Comparison of ENCODE assay signal across 15 cellular contexts in genomic region chr7:46908770-46909169, GRCh38.
DNase-seq lines count a peak whose midpoint lies in the region; TF ChIP-seq lines count a peak whose summit lies in the region.
"Had no signal": no experiment of that assay in that cellular context is flagged by ENCODE, and none has a peak within 500 bp of the region (broad histone marks: within the 10 kb centered on the region; RNA-seq: fewer than 3 reads in every experiment).

No MANE protein-coding gene starts in this region.

- no peaks in the 10 kb centered on the region for H4K20me1 ChIP-seq in mammary epithelial cell (ENCODE audit: insufficient read depth, low read length)
- H4K20me1 ChIP-seq: BLaER1 treated with 17β-estradiol and CSF1 and Interleukin-3, amounts not matched to agents 10 nM and 100 nM had no signal

- H3K9me3 ChIP-seq in mammary epithelial cell (replicated peaks; ENCODE audit: insufficient read depth, low read length) = no peaks in the 10 kb centered on the region
- H3K9me3 ChIP-seq: BLaER1 treated with 17β-estradiol and CSF1 and Interleukin-3, amounts not matched to agents 10 nM and 100 nM had no signal

- peaks cover 24% of the 10 kb centered on the region for H3K4me1 ChIP-seq in mammary epithelial cell (ENCODE audit: insufficient read depth, low read length)
- H3K4me1 ChIP-seq: parathyroid adenoma had no signal

- no peaks in the 10 kb centered on the region for H3K27me3 ChIP-seq in mammary epithelial cell (ENCODE audit: insufficient read depth, low read length)
- H3K27me3 ChIP-seq: BLaER1 treated with 17β-estradiol and CSF1 and Interleukin-3, amounts not matched to agents 10 nM and 100 nM had no signal

- peak overlapping the region; percentile 73 for H3K4me2 ChIP-seq in mammary epithelial cell (ENCODE audit: insufficient read depth, low read depth, low read length)
- H3K4me2 ChIP-seq: BLaER1 treated with 17β-estradiol and CSF1 and Interleukin-3, amounts not matched to agents 10 nM and 100 nM had no signal

- POLR2A ChIA-PET in HEK293T (lab: Yijun Ruan, JAX) = interaction anchor here (0.9 kb wide), 1 partner anchor 10 kb away, joined by 3 read pairs; no protein-coding TSS in a partner anchor

- intact Hi-C loops in mammary epithelial cell (cut with micrococcal nuclease) = loop anchor here (2.0 kb wide), 1 partner anchor 22 kb away; no protein-coding TSS in a partner anchor

- dilution Hi-C loops in mammary epithelial cell (cut with HindIII; ENCODE audit: low sequenced_read_pairs) = no loop called here

- DNase-seq in AG10803 (ENCODE audit: low read depth) = peak; percentile 93
- peak; percentile 69 for DNase-seq in LoVo (ENCODE audit: low spot score)
- peak; percentile 64 for DNase-seq in mammary epithelial cell
- peak; percentile 77 for DNase-seq in kidney glomerular epithelial cell (lab: John Stamatoyannopoulos, UW)
- DNase-seq in medulla oblongata (ENCODE audit: extremely low spot score) = no peak
- DNase-seq in T-helper 1 cell = no peak
- DNase-seq in HEK293T (ENCODE audit: extremely low spot score) = no peak
- DNase-seq in HuH-7 (ENCODE audit: low spot score) = no peak
- DNase-seq: left cardiac atrium, NCI-H1417, NCI-H748 treated with DMSO at 0.1 percent for 48 hours, substantia nigra, T-helper 17 cell had no signal

- no peak overlapping the region for H3K4me3 ChIP-seq in AG10803 (ENCODE audit: low read length)
- no peak overlapping the region for H3K4me3 ChIP-seq in mammary epithelial cell (replicated peaks in 1 of 3; ENCODE audit: insufficient read depth in 1 of 3, low read depth in 2 of 3, low read length in 3 of 3)
- H3K4me3 ChIP-seq: BLaER1 treated with 17β-estradiol and CSF1 and Interleukin-3, amounts not matched to agents 10 nM and 100 nM had no signal

- no peak for TF ChIP-seq CTCF in AG10803 (conservative IDR thresholded peaks at IDR 0.05; ENCODE audit: low read length)
- TF ChIP-seq CTCF in mammary epithelial cell (conservative IDR thresholded peaks at IDR 0.05 in 1 of 2, IDR thresholded peaks at IDR 0.05 in 1 of 2; ENCODE audit: extremely low read depth in 1 of 2, insufficient read depth in 1 of 2, low read depth in 1 of 2, low read length in 2 of 2) = no peak

- CTCF ChIA-PET in mammary epithelial cell (lab: Charles Lee; ENCODE audit: low non-redundant PET) (no interaction called here), HEK293T (lab: Yijun Ruan, JAX) (interaction anchor here (0.6 kb wide), 1 partner anchor 23 kb away, joined by 3 read pairs; no protein-coding TSS in a partner anchor)

- no peaks in the 10 kb centered on the region for H3K79me2 ChIP-seq in mammary epithelial cell (ENCODE audit: insufficient read depth, low read length)
- H3K79me2 ChIP-seq: parathyroid adenoma had no signal

- peak overlapping the region; percentile 58 for H2AFZ ChIP-seq in mammary epithelial cell (ENCODE audit: low read depth, low read length)
- H2AFZ ChIP-seq: parathyroid adenoma had no signal

- no TSS peak for BruUV-seq in mammary epithelial cell (replicated peaks; lab: Mats Ljungman, UMichigan)

- H3K9ac ChIP-seq in mammary epithelial cell (ENCODE audit: insufficient read depth, low read length) = no peak overlapping the region
- H3K9ac ChIP-seq: BLaER1 treated with 17β-estradiol and CSF1 and Interleukin-3, amounts not matched to agents 10 nM and 100 nM; parathyroid adenoma had no signal

- no peaks in the 10 kb centered on the region for H3K36me3 ChIP-seq in mammary epithelial cell (ENCODE audit: insufficient read depth, low read length)
- H3K36me3 ChIP-seq: BLaER1 treated with 17β-estradiol and CSF1 and Interleukin-3, amounts not matched to agents 10 nM and 100 nM had no signal

- 0% methylated on average over 1 of the region's 1 CpG for WGBS in mammary epithelial cell (ENCODE audit: low coverage, missing lambda C conversion rate)

- in situ Hi-C loops in mammary epithelial cell (cut with MboI; ENCODE audit: low sequenced_read_pairs in 2 of 2) = no loop called here

- peak overlapping the region; percentile 45 for H3K27ac ChIP-seq in mammary epithelial cell (ENCODE audit: insufficient read depth, low read depth, low read length)
- H3K27ac ChIP-seq: BLaER1 treated with 17β-estradiol and CSF1 and Interleukin-3, amounts not matched to agents 10 nM and 100 nM; parathyroid adenoma had no signal

TF ChIP-seq in HEK293T, 16 proteins besides CTCF, POLR2A, EP300 and RAD21:
- TF ChIP-seq PKNOX1 (IDR thresholded peaks at IDR 0.05) (no peak), ELF4 (IDR thresholded peaks at IDR 0.05) (no peak), SP1 (IDR thresholded peaks at IDR 0.05) (no peak), NFRKB (IDR thresholded peaks at IDR 0.05) (no peak), L3MBTL2 (conservative IDR thresholded peaks at IDR 0.05) (no peak), HDGF (IDR thresholded peaks at IDR 0.05; ENCODE audit: borderline replicate concordance) (no peak), FOXM1 (IDR thresholded peaks at IDR 0.05; ENCODE audit: borderline replicate concordance) (no peak), CTBP1 (IDR thresholded peaks at IDR 0.05; ENCODE audit: borderline replicate concordance) (no peak), TARDBP (IDR thresholded peaks at IDR 0.05) (no peak), SUZ12 (IDR thresholded peaks at IDR 0.05) (no peak), BHLHE40 (IDR thresholded peaks at IDR 0.05; ENCODE audit: borderline replicate concordance) (no peak), FOXK2 (IDR thresholded peaks at IDR 0.05) (no peak), ARNT (IDR thresholded peaks at IDR 0.05) (no peak), FOXA1 (IDR thresholded peaks at IDR 0.05) (no peak), LEF1 (IDR thresholded peaks at IDR 0.05; ENCODE audit: borderline replicate concordance) (no peak), ZNF384 (IDR thresholded peaks at IDR 0.05) (no peak)

Comparison
In these comparisons a context has a peak if more than half of its experiments do, and no peak if none do; other contexts are left out.
1. DNase-seq: peak in AG10803 (single experiment), LoVo (single experiment), mammary epithelial cell (single experiment) and kidney glomerular epithelial cell (single experiment); none in medulla oblongata (single experiment), T-helper 1 cell (0 of 5), HEK293T (single experiment) and HuH-7 (single experiment).